8 cellular contexts compared by ENCODE assay signal in the genomic region with DNA sequence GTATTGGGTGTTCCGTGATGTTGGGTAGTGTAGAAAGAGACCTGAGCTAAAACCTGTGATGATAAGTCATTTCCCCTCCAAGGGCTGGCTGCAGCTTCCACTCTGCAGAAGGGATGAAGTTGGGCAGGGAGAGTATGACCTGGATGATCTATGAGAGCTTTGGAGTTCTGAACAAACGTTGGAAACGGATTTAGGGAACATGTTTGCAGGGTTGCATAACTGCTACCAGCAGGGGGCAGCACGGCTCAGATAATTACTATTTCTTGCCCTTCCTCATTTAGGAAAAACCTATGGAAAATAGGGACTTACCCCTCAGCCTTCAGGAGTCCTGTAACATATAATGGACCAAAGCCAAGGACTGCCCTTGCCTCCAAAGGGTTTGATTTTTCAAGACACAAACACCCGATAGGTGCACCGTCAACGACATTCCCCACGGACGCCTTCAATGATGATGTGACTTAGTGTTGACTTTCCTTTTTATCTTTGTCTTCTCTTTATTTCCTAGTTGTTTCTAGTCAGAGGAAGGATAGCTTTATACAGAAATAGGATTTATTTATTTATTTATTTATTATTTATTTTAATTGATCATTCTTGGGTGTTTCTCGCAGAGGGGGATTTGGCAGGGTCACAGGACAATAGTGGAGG.
DNase-seq lines count a peak whose midpoint lies in the region; ATAC-seq and TF ChIP-seq lines count a peak whose summit lies in the region.

No MANE protein-coding gene starts in this region.

- ATAC-seq in Right ventricle myocardium inferior (peak; percentile 44), sciatic nerve (peak; percentile 67)

- H3K4me3 ChIP-seq in cardiac muscle cell, result no peak overlapping the region

- H3K9me3 ChIP-seq in cardiac muscle cell (ENCODE audit: low read depth), result no peaks in the 10 kb centered on the region

- no peak overlapping the region for H3K27ac ChIP-seq in cardiac muscle cell

- H3K4me1 ChIP-seq in cardiac muscle cell (ENCODE audit: low read depth), result no peaks in the 10 kb centered on the region

- intact Hi-C loops in Right ventricle myocardium inferior (cut with DNase I) (loop anchor here (1.0 kb wide), 2 partner anchors 74 to 287 kb away; no protein-coding TSS in a partner anchor), cardiac septum (cut with DNase I) (loop anchor here (1.0 to 2.0 kb wide), 2 partner anchors 74 to 287 kb away; no protein-coding TSS in a partner anchor), sciatic nerve (cut with DNase I) (no loop called here)

- no peaks in the 10 kb centered on the region for H3K36me3 ChIP-seq in cardiac muscle cell

- no peaks in the 10 kb centered on the region for H3K27me3 ChIP-seq in cardiac muscle cell

- DNase-seq in Right ventricle myocardium inferior (ENCODE audit: missing footprints) (peak; percentile 78), cardiac septum (ENCODE audit: low spot score) (no peak), NCI-H524 treated with DMSO at 0.1 percent for 48 hours (lab: John Stamatoyannopoulos, UW) (peak; percentile 74), cardiac muscle cell (ENCODE audit: low read depth in 1 of 2, low spot score in 1 of 2) (peak; percentile 54 to 79), sciatic nerve (ENCODE audit: low spot score) (peak; percentile 88), RPMI8226 (no peak), NCI-H345 (lab: John Stamatoyannopoulos, UW) (no peak)
- peak; percentile 24 for DNase-seq in activated naive CD4-positive, alpha-beta T cell treated with Interleukin-2 at 50 U/mL for 16 hours

- TF ChIP-seq CTCF in cardiac muscle cell (IDR thresholded peaks at IDR 0.05; ENCODE audit: low read depth, low read length), result peak; percentile 81

Comparison
In these comparisons a context has a peak if more than half of its experiments do, and no peak if none do; other contexts are left out.
1. DNase-seq: peak in Right ventricle myocardium inferior (single experiment), NCI-H524 treated with DMSO at 0.1 percent for 48 hours (single experiment), activated naive CD4-positive, alpha-beta T cell treated with Interleukin-2 at 50 U/mL for 16 hours (single experiment), cardiac muscle cell (2 of 2) and sciatic nerve (single experiment); none in cardiac septum (single experiment), RPMI8226 (single experiment) and NCI-H345 (single experiment).